Comparison of ENCODE assay signal across 19 cellular contexts in genomic region chr2:20094955-20095354, GRCh38. TPM values are rescaled to one million over a fixed set of nuclear protein-coding genes. Genes with fewer than 3 reads are reported as not detected.
DNase-seq lines count a peak whose midpoint lies in the region; ATAC-seq, FAIRE-seq and TF ChIP-seq lines count a peak whose summit lies in the region.
"Had no signal": no experiment of that assay in that cellular context is flagged by ENCODE, and none has a peak within 500 bp of the region (broad histone marks: within the 10 kb centered on the region; RNA-seq: fewer than 3 reads in every experiment).

No MANE protein-coding gene starts in this region.

- TF ChIP-seq CTCF in PC-3 (conservative IDR thresholded peaks at IDR 0.05; ENCODE audit: low read depth, low read length) (no peak), keratinocyte (optimal IDR thresholded peaks at IDR 0.05 in 1 of 3, IDR thresholded peaks at IDR 0.05 in 1 of 3, conservative IDR thresholded peaks at IDR 0.05 in 1 of 3; ENCODE audit: extremely low read depth in 1 of 3, insufficient read depth in 2 of 3, low read length in 3 of 3) (no peak), D721Med (IDR thresholded peaks at IDR 0.05; ENCODE audit: insufficient read depth, missing control alignments) (no peak)

- no peaks in the 10 kb centered on the region for H3K27me3 ChIP-seq in PC-3 (ENCODE audit: low read length)
- no peaks in the 10 kb centered on the region for H3K27me3 ChIP-seq in keratinocyte (ENCODE audit: control insufficient read depth, extremely low read depth, insufficient read depth, low read length)

- H3K4me1 ChIP-seq in PC-3 (ENCODE audit: insufficient read depth, low read length) (peaks cover 32% of the 10 kb centered on the region), keratinocyte (ENCODE audit: control insufficient read depth, extremely low read depth, insufficient read depth, low read length) (peaks cover 43% of the 10 kb centered on the region)

- POLR2A ChIA-PET in PC-3 (lab: Charles Lee; ENCODE audit: unreplicated experiment) = interaction anchor here (1.0 kb wide), 1 partner anchor 44 kb away, joined by 6 read pairs; the partner anchor contains the start of gene LAPTM4A

- H3K9me1 ChIP-seq in keratinocyte (ENCODE audit: control insufficient read depth, extremely low read depth, insufficient read depth, low read length) = no peaks in the 10 kb centered on the region

- dilution Hi-C loops in keratinocyte (cut with MboI; ENCODE audit: extremely low pct_ligation_motif_present, low sequenced_read_pairs) = no loop called here

- no peaks in the 10 kb centered on the region for H3K9me2 ChIP-seq in PC-3 (replicated peaks; ENCODE audit: low read length)
- H3K9me2 ChIP-seq: SK-N-SH had no signal

- H3K4me2 ChIP-seq in PC-3 (ENCODE audit: low read length) (peak overlapping the region; percentile 44), keratinocyte (ENCODE audit: control insufficient read depth, extremely low read depth, insufficient read depth, low read depth, low read length) (no peak overlapping the region)
- H3K4me2 ChIP-seq: SK-N-SH had no signal

- H3K9me3 ChIP-seq in PC-3 (ENCODE audit: low read length) = no peaks in the 10 kb centered on the region
- no peaks in the 10 kb centered on the region for H3K9me3 ChIP-seq in keratinocyte (ENCODE audit: control insufficient read depth, low read depth, low read length)
- H3K9me3 ChIP-seq: HAP-1, SK-N-SH had no signal

- CTCF ChIA-PET in PC-3 (lab: Charles Lee) = interaction anchor here (1.3 to 2.1 kb wide), 2 partner anchors 79 to 139 kb away, joined by 5 to 11 read pairs; no protein-coding TSS in a partner anchor

- H4K20me1 ChIP-seq in PC-3 (ENCODE audit: low read length) (no peaks in the 10 kb centered on the region), keratinocyte (ENCODE audit: control insufficient read depth, extremely low read depth, insufficient read depth, low read length) (no peaks in the 10 kb centered on the region)

- peak overlapping the region; percentile 73 for H3K27ac ChIP-seq in PC-3 (ENCODE audit: low read length)
- H3K27ac ChIP-seq in keratinocyte (ENCODE audit: control insufficient read depth, insufficient read depth, low read length) = peak overlapping the region; percentile 94

- H3K27me3 Mint-ChIP-seq in activated T-helper 17 cell treated with anti-CD3 and anti-CD28 coated beads, Interleukin-2, amount 50 U/mL, for 72 hours = peaks cover 25% of the 10 kb centered on the region
- peaks cover 35 to 36% of the 10 kb centered on the region in 2 donors for H3K27me3 Mint-ChIP-seq in stimulated activated naive B cell treated with anti-CD40 and anti-IgM and Interleukin-4, amounts not matched to agents 10 μg/mL and 1 μg/mL and 100 μg/mL, for 72 hours
- H3K27me3 Mint-ChIP-seq in stimulated activated memory B cell treated with anti-CD40 and anti-IgM and Interleukin-4, amounts not matched to agents 10 μg/mL and 1 μg/mL and 100 μg/mL, for 72 hours = peaks cover 47% of the 10 kb centered on the region

- H3K4me1 Mint-ChIP-seq in activated T-helper 17 cell treated with anti-CD3 and anti-CD28 coated beads, Interleukin-2, amount 50 U/mL, for 72 hours = no peaks in the 10 kb centered on the region
- H3K4me1 Mint-ChIP-seq in stimulated activated naive B cell treated with anti-CD40 and anti-IgM and Interleukin-4, amounts not matched to agents 10 μg/mL and 1 μg/mL and 100 μg/mL, for 72 hours = peaks cover 4 to 15% of the 10 kb centered on the region in 2 donors
- no peaks in the 10 kb centered on the region for H3K4me1 Mint-ChIP-seq in stimulated activated memory B cell treated with anti-CD40 and anti-IgM and Interleukin-4, amounts not matched to agents 10 μg/mL and 1 μg/mL and 100 μg/mL, for 72 hours

- H3K27ac Mint-ChIP-seq in activated T-helper 17 cell treated with anti-CD3 and anti-CD28 coated beads, Interleukin-2, amount 50 U/mL, for 72 hours = peak overlapping the region; percentile 19
- H3K27ac Mint-ChIP-seq in stimulated activated naive B cell treated with anti-CD40 and anti-IgM and Interleukin-4, amounts not matched to agents 10 μg/mL and 1 μg/mL and 100 μg/mL, for 72 hours = no peak overlapping the region
- no peak overlapping the region for H3K27ac Mint-ChIP-seq in stimulated activated memory B cell treated with anti-CD40 and anti-IgM and Interleukin-4, amounts not matched to agents 10 μg/mL and 1 μg/mL and 100 μg/mL, for 72 hours

- H3F3A ChIP-seq in PC-3 (ENCODE audit: low read length, unreplicated experiment) = no peaks in the 10 kb centered on the region

- intact Hi-C loops in PC-3 (cut with micrococcal nuclease) = loop anchor here (5.0 kb wide), 2 partner anchors 193 to 1708 kb away; partner anchors contain the start of gene TTC32

- no peaks in the 10 kb centered on the region for H3K79me2 ChIP-seq in PC-3 (ENCODE audit: low read length)
- H3K79me2 ChIP-seq in keratinocyte (ENCODE audit: control insufficient read depth, insufficient read depth, low read length) = no peaks in the 10 kb centered on the region

- ATAC-seq in PC-3 = peak; percentile 21
- ATAC-seq in activated T-helper 17 cell treated with anti-CD3 and anti-CD28 coated beads, Interleukin-2, amount 50 U/mL, for 72 hours (replicated peaks) = peak; percentile 58
- ATAC-seq in stimulated activated naive B cell treated with anti-CD40 and anti-IgM and Interleukin-4, amounts not matched to agents 10 μg/mL and 1 μg/mL and 100 μg/mL, for 72 hours (replicated peaks) = peak; percentile 24 to 40
- no peak for ATAC-seq in stimulated activated memory B cell treated with anti-CD40 and anti-IgM and Interleukin-4, amounts not matched to agents 10 μg/mL and 1 μg/mL and 100 μg/mL, for 72 hours
- ATAC-seq: K562 had no signal

- H3K9me3 Mint-ChIP-seq in activated T-helper 17 cell treated with anti-CD3 and anti-CD28 coated beads, Interleukin-2, amount 50 U/mL, for 72 hours = no peaks in the 10 kb centered on the region
- H3K9me3 Mint-ChIP-seq in stimulated activated naive B cell treated with anti-CD40 and anti-IgM and Interleukin-4, amounts not matched to agents 10 μg/mL and 1 μg/mL and 100 μg/mL, for 72 hours = no peaks in the 10 kb centered on the region
- H3K9me3 Mint-ChIP-seq in stimulated activated memory B cell treated with anti-CD40 and anti-IgM and Interleukin-4, amounts not matched to agents 10 μg/mL and 1 μg/mL and 100 μg/mL, for 72 hours = no peaks in the 10 kb centered on the region
- H3K9me3 Mint-ChIP-seq: CD14-positive monocyte had no signal

- H3K36me3 ChIP-seq in PC-3 (ENCODE audit: low read depth, low read length) (no peaks in the 10 kb centered on the region), keratinocyte (ENCODE audit: control insufficient read depth in 2 of 2, extremely low read depth in 1 of 2, insufficient read depth in 2 of 2, low read length in 2 of 2) (no peaks in the 10 kb centered on the region)
- H3K36me3 ChIP-seq: HAP-1 had no signal

- FAIRE-seq in keratinocyte (lab: Jason Lieb, UNC) (no peak), D721Med (lab: Jason Lieb, UNC) (no peak)
- FAIRE-seq: G401.6, K562, RCC 7860 had no signal

- H3K4me3 Mint-ChIP-seq in activated T-helper 17 cell treated with anti-CD3 and anti-CD28 coated beads, Interleukin-2, amount 50 U/mL, for 72 hours = no peak overlapping the region
- no peak overlapping the region for H3K4me3 Mint-ChIP-seq in stimulated activated naive B cell treated with anti-CD40 and anti-IgM and Interleukin-4, amounts not matched to agents 10 μg/mL and 1 μg/mL and 100 μg/mL, for 72 hours
- no peak overlapping the region for H3K4me3 Mint-ChIP-seq in stimulated activated memory B cell treated with anti-CD40 and anti-IgM and Interleukin-4, amounts not matched to agents 10 μg/mL and 1 μg/mL and 100 μg/mL, for 72 hours
- H3K4me3 Mint-ChIP-seq: CD14-positive monocyte had no signal

- H2AFZ ChIP-seq in PC-3 (ENCODE audit: low read length) (no peak overlapping the region), keratinocyte (ENCODE audit: control insufficient read depth, low read length) (no peak overlapping the region)

- no peaks in the 10 kb centered on the region for H3K36me3 Mint-ChIP-seq in activated T-helper 17 cell treated with anti-CD3 and anti-CD28 coated beads, Interleukin-2, amount 50 U/mL, for 72 hours (ENCODE audit: low read depth)
- H3K36me3 Mint-ChIP-seq in stimulated activated naive B cell treated with anti-CD40 and anti-IgM and Interleukin-4, amounts not matched to agents 10 μg/mL and 1 μg/mL and 100 μg/mL, for 72 hours = peaks cover 0 to 2% of the 10 kb centered on the region in 2 donors
- H3K36me3 Mint-ChIP-seq in stimulated activated memory B cell treated with anti-CD40 and anti-IgM and Interleukin-4, amounts not matched to agents 10 μg/mL and 1 μg/mL and 100 μg/mL, for 72 hours = no peaks in the 10 kb centered on the region
- H3K36me3 Mint-ChIP-seq: CD14-positive monocyte had no signal

- H3K9ac ChIP-seq in PC-3 (ENCODE audit: low read length) (0 out of 2 replicates have a peak overlapping the region, but pooled peaks have one; percentile 39), keratinocyte (ENCODE audit: control insufficient read depth, extremely low read depth, insufficient read depth, low read length) (no peak overlapping the region)
- H3K9ac ChIP-seq: SK-N-SH had no signal

- no peak overlapping the region for H3K4me3 ChIP-seq in PC-3 (ENCODE audit: low read length)
- no peak overlapping the region for H3K4me3 ChIP-seq in keratinocyte (ENCODE audit: control insufficient read depth in 2 of 3, extremely low read depth in 1 of 3, insufficient read depth in 2 of 3, low read depth in 1 of 3, low read length in 3 of 3)
- H3K4me3 ChIP-seq: HAP-1, K562 had no signal

- DNase-seq in PC-3 = peak; percentile 32
- no peak for DNase-seq in keratinocyte (ENCODE audit: low read depth, low spot score)
- no peak for DNase-seq in stimulated activated naive B cell treated with anti-CD40 and anti-IgM and Interleukin-4, amounts not matched to agents 10 μg/mL and 1 μg/mL and 100 μg/mL, for 72 hours
- DNase-seq in HUDEP-2 (lab: John Stamatoyannopoulos, UW; ENCODE audit: unreplicated experiment in 76 of 76) = no peak
- no peak for DNase-seq in D721Med (ENCODE audit: insufficient read length, low spot score)
- DNase-seq: ACHN, AML-193, NCI-H1105, NCI-H1694, NCI-H2081 treated with DMSO at 0.1 percent for 48 hours, SHP77, SK-N-SH had no signal

- no TSS peak for BruUV-seq in PC-3 (replicated peaks; lab: Mats Ljungman, UMichigan)

RNA-seq across cellular contexts. Expression of gene LAPTM4A, which starts 43.5 kb away (rescaled TPM):
- total RNA-seq in PC-3 (2014; rRNA removed) = 54.5 and 62.7 TPM in 2 replicates
- total RNA-seq in activated T-helper 17 cell treated with anti-CD3 and anti-CD28 coated beads, Interleukin-2, amount 50 U/mL, for 72 hours = 10 to 100 TPM; 27.3 to 29.6 TPM
- polyA plus RNA-seq in keratinocyte = 254 to 509 TPM (median 460 TPM) in 3 replicates
- 67.7 TPM for polyA plus RNA-seq in keratinocyte (2011; ENCODE audit: low read depth)
- 226 and 462 TPM in 2 replicates for polyA plus RNA-seq in keratinocyte (2011; cell fraction: cytosol; rRNA removed)
- 737 and 886 TPM in 2 replicates for polyA plus RNA-seq in keratinocyte (2011; cell fraction: nucleus; rRNA removed)
- polyA plus RNA-seq in keratinocyte (2012; ENCODE audit: low replicate concordance) = 148 and 245 TPM in 2 replicates
- polyA minus RNA-seq in keratinocyte = 40.9 to 255 TPM (median 189 TPM) in 3 replicates
- polyA minus RNA-seq in keratinocyte (2011; cell fraction: cytosol; rRNA and poly(A)+ RNA removed) = 91.5 TPM
- polyA minus RNA-seq in keratinocyte (2011; cell fraction: nucleus; rRNA and poly(A)+ RNA removed) = 165 and 291 TPM in 2 replicates
